In the genomic region with DNA sequence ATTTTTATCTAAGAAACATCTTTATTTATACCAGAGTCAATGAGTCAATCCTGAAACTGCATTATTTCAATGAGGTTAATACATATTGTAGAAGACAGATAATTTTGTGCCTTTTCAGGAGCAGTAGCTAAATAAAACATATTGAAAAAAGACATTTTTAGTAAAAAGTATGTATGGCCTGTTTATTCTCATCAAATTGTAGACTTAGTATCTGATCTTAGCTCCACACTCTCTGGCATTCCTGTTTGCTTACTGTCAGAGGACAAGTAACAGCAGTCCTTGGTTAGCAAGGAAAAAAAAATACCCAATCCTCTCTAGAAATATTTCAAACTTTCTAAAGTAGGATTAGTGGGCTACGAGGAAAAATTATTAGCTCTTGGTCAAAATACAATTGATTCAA, we compare ENCODE assay signal across 20 cellular contexts. TPM values are rescaled to one million over a fixed set of nuclear protein-coding genes. Genes with fewer than 3 reads are reported as not detected.
"Had no signal": no experiment of that assay in that cellular context is flagged by ENCODE, and none has a peak within 500 bp of the region (broad histone marks: within the 10 kb centered on the region; RNA-seq: fewer than 3 reads in every experiment).

No MANE protein-coding gene starts in this region.

- H3K36me3 Mint-ChIP-seq: natural killer cell; stimulated activated naive B cell treated with anti-CD40 and anti-IgM and Interleukin-4, amounts not matched to agents 10 μg/mL and 1 μg/mL and 100 μg/mL, for 72 hours had no signal

- ATAC-seq: activated CD4-positive, CD25-positive, alpha-beta regulatory T cell treated with anti-CD3 and anti-CD28 coated beads, Interleukin-2, amount 50 U/mL, for 24 hours; activated CD8-positive, alpha-beta T cell treated with anti-CD3 and anti-CD28 coated beads, Interleukin-2, amount 10 ng/mL, durations not matched to agents 7 days and 5 days; natural killer cell had no signal

- H3K4me1 ChIP-seq: sigmoid colon, upper lobe of left lung had no signal

- H3K36me3 ChIP-seq: ascending aorta, breast epithelium, esophagus squamous epithelium, sigmoid colon, thoracic aorta, upper lobe of left lung had no signal

- H3K4me3 ChIP-seq: ascending aorta, breast epithelium, esophagus squamous epithelium, sigmoid colon, upper lobe of left lung had no signal

- H3K27me3 Mint-ChIP-seq: stimulated activated naive B cell treated with anti-CD40 and anti-IgM and Interleukin-4, amounts not matched to agents 10 μg/mL and 1 μg/mL and 100 μg/mL, for 72 hours had no signal

- DNase-seq: activated CD4-positive, alpha-beta T cell treated with anti-CD3 and anti-CD28 coated beads, Interleukin-2, amount 10 ng/mL, durations not matched to agents 7 days and 5 days; activated CD8-positive, alpha-beta T cell treated with anti-CD3 and anti-CD28 coated beads, Interleukin-2, amount 10 ng/mL, durations not matched to agents 7 days and 5 days; activated naive CD4-positive, alpha-beta T cell treated with anti-CD3 and anti-CD28 coated beads for 36 hours; activated T-cell treated with anti-CD3 and anti-CD28 coated beads, Interleukin-2, amount 50 U/mL, for 24 hours; cerebellar nuclear complex; effector memory CD4-positive, alpha-beta T cell; esophagus squamous epithelium; hypothalamus; mesendoderm; natural killer cell; sigmoid colon; stimulated activated naive B cell treated with anti-CD40 and anti-IgM and Interleukin-4, amounts not matched to agents 10 μg/mL and 1 μg/mL and 100 μg/mL, for 72 hours; upper lobe of left lung had no signal

- H3K9me3 Mint-ChIP-seq: activated CD4-positive, alpha-beta T cell treated with anti-CD3 and anti-CD28 coated beads, Interleukin-2, amount 10 ng/mL, durations not matched to agents 7 days and 5 days; activated naive CD4-positive, alpha-beta T cell treated with anti-CD3 and anti-CD28 coated beads for 36 hours; activated T-cell treated with anti-CD3 and anti-CD28 coated beads, Interleukin-2, amount 50 U/mL, for 24 hours; dendritic cell treated with granulocyte-macrophage colony-stimulating factor and Interleukin-4, amounts not matched to agents 40 ng/mL and 50 ng/mL, for 4 days; stimulated activated naive B cell treated with anti-CD40 and anti-IgM and Interleukin-4, amounts not matched to agents 10 μg/mL and 1 μg/mL and 100 μg/mL, for 72 hours; T-helper 1 cell treated with Interleukin-12 subunit alpha and Interleukin-12 subunit beta and Interleukin-4 antibody, amounts not matched to agents 30 μg/mL and 1 μg/mL, for 36 hours had no signal

- H3K4me1 Mint-ChIP-seq: natural killer cell had no signal

- H3K27ac Mint-ChIP-seq: activated CD4-positive, alpha-beta T cell treated with anti-CD3 and anti-CD28 coated beads, Interleukin-2, amount 10 ng/mL, durations not matched to agents 7 days and 5 days; activated CD8-positive, alpha-beta T cell treated with anti-CD3 and anti-CD28 coated beads, Interleukin-2, amount 10 ng/mL, durations not matched to agents 7 days and 5 days; activated naive CD4-positive, alpha-beta T cell treated with anti-CD3 and anti-CD28 coated beads for 36 hours; activated T-cell treated with anti-CD3 and anti-CD28 coated beads, Interleukin-2, amount 50 U/mL, for 24 hours; dendritic cell treated with granulocyte-macrophage colony-stimulating factor and Interleukin-4, amounts not matched to agents 40 ng/mL and 50 ng/mL, for 4 days; natural killer cell; T-helper 1 cell treated with Interleukin-12 subunit alpha and Interleukin-12 subunit beta and Interleukin-4 antibody, amounts not matched to agents 30 μg/mL and 1 μg/mL, for 36 hours had no signal

- H3K27ac ChIP-seq: ascending aorta, breast epithelium, esophagus squamous epithelium, sigmoid colon, thoracic aorta, upper lobe of left lung had no signal

- FAIRE-seq: endothelial cell of umbilical vein had no signal

- H3K27me3 ChIP-seq: ascending aorta, breast epithelium, esophagus squamous epithelium, sigmoid colon, upper lobe of left lung had no signal

- H3K4me3 Mint-ChIP-seq: activated CD4-positive, alpha-beta T cell treated with anti-CD3 and anti-CD28 coated beads, Interleukin-2, amount 10 ng/mL, durations not matched to agents 7 days and 5 days; activated CD8-positive, alpha-beta T cell treated with anti-CD3 and anti-CD28 coated beads, Interleukin-2, amount 10 ng/mL, durations not matched to agents 7 days and 5 days; activated naive CD4-positive, alpha-beta T cell treated with anti-CD3 and anti-CD28 coated beads for 36 hours; activated T-cell treated with anti-CD3 and anti-CD28 coated beads, Interleukin-2, amount 50 U/mL, for 24 hours; dendritic cell treated with granulocyte-macrophage colony-stimulating factor and Interleukin-4, amounts not matched to agents 40 ng/mL and 50 ng/mL, for 4 days; natural killer cell; T-helper 1 cell treated with Interleukin-12 subunit alpha and Interleukin-12 subunit beta and Interleukin-4 antibody, amounts not matched to agents 30 μg/mL and 1 μg/mL, for 36 hours had no signal

- H3K9me3 ChIP-seq: ascending aorta, breast epithelium, esophagus squamous epithelium, sigmoid colon, thoracic aorta, upper lobe of left lung had no signal

RNA-seq across cellular contexts. Expression of a gene that starts 50.5 kb away (rescaled TPM):
- total RNA-seq: activated CD4-positive, alpha-beta T cell treated with anti-CD3 and anti-CD28 coated beads, Interleukin-2, amount 10 ng/mL, durations not matched to agents 7 days and 5 days had no signal
